Comparison of ENCODE assay signal across 22 cellular contexts in the genomic region with DNA sequence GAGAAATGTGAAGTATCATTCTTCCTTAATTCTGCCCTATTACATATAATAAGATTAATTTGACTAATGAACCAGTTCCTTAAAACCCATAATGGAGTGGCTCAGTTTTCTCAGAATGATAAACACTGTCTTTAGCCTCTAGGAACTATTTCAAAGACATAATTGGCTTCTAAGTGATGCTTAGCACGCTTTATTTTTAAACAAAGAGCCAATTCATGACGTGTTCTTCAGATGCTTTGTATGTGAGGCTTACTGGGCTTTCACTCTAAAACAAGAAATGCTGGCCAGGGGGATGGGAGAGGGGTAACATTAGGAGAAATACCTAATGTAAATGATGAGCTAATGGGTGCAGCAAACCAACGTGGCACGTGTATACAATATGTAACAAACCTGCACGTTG. TPM values are rescaled to one million over a fixed set of nuclear protein-coding genes. Genes with fewer than 3 reads are reported as not detected.
"Had no signal": no experiment of that assay in that cellular context is flagged by ENCODE, and none has a peak within 500 bp of the region (broad histone marks: within the 10 kb centered on the region; RNA-seq: fewer than 3 reads in every experiment).

No MANE protein-coding gene starts in this region.

- H3K4me1 Mint-ChIP-seq: naive B cell; stimulated activated memory B cell treated with anti-CD40 and anti-IgM and Interleukin-4, amounts not matched to agents 10 μg/mL and 1 μg/mL and 100 μg/mL, for 72 hours had no signal

- H3K27me3 ChIP-seq: gastrocnemius medialis had no signal

- H3K4me3 Mint-ChIP-seq: activated CD8-positive, alpha-beta T cell treated with anti-CD3 and anti-CD28 coated beads, Interleukin-2, amount 10 ng/mL, durations not matched to agents 7 days and 5 days; activated naive CD4-positive, alpha-beta T cell treated with anti-CD3 and anti-CD28 coated beads, Interleukin-2, amount 50 U/mL, for 24 hours; activated T-helper 1 cell treated with anti-CD3 and anti-CD28 coated beads, Interleukin-12 subunit alpha, Interleukin-12 subunit beta, Interleukin-2, Interleukin-4 antibody, amounts not matched to agents 30 ng/mL and 10 ng/mL and 1 ng/mL, durations not matched to agents 14 hours and 24 hours and 36 hours; dendritic cell treated with granulocyte-macrophage colony-stimulating factor and Interleukin-4, amounts not matched to agents 40 ng/mL and 50 ng/mL, for 4 days; stimulated activated memory B cell treated with anti-CD40 and anti-IgM and Interleukin-4, amounts not matched to agents 10 μg/mL and 1 μg/mL and 100 μg/mL, for 72 hours had no signal

- H3K4me1 ChIP-seq: gastrocnemius medialis, upper lobe of right lung had no signal

- H3K4me3 ChIP-seq: gastrocnemius medialis, upper lobe of right lung had no signal

- H3K9me3 ChIP-seq: gastrocnemius medialis, upper lobe of right lung had no signal

- H3K27ac Mint-ChIP-seq: activated CD8-positive, alpha-beta T cell treated with anti-CD3 and anti-CD28 coated beads, Interleukin-2, amount 10 ng/mL, durations not matched to agents 7 days and 5 days; activated naive CD4-positive, alpha-beta T cell treated with anti-CD3 and anti-CD28 coated beads, Interleukin-2, amount 50 U/mL, for 24 hours; activated T-helper 1 cell treated with anti-CD3 and anti-CD28 coated beads, Interleukin-12 subunit alpha, Interleukin-12 subunit beta, Interleukin-2, Interleukin-4 antibody, amounts not matched to agents 30 ng/mL and 10 ng/mL and 1 ng/mL, durations not matched to agents 14 hours and 24 hours and 36 hours; dendritic cell treated with granulocyte-macrophage colony-stimulating factor and Interleukin-4, amounts not matched to agents 40 ng/mL and 50 ng/mL, for 4 days; naive B cell; stimulated activated memory B cell treated with anti-CD40 and anti-IgM and Interleukin-4, amounts not matched to agents 10 μg/mL and 1 μg/mL and 100 μg/mL, for 72 hours had no signal

- H3K9me3 Mint-ChIP-seq: activated naive CD4-positive, alpha-beta T cell treated with anti-CD3 and anti-CD28 coated beads, Interleukin-2, amount 50 U/mL, for 24 hours; dendritic cell treated with granulocyte-macrophage colony-stimulating factor and Interleukin-4, amounts not matched to agents 40 ng/mL and 50 ng/mL, for 4 days had no signal

- H3K27me3 Mint-ChIP-seq: activated naive CD4-positive, alpha-beta T cell treated with anti-CD3 and anti-CD28 coated beads, Interleukin-2, amount 50 U/mL, for 24 hours had no signal

- H3K36me3 ChIP-seq: gastrocnemius medialis, upper lobe of right lung had no signal

- H3K27ac ChIP-seq: gastrocnemius medialis, upper lobe of right lung had no signal

- DNase-seq: activated CD4-positive, alpha-beta T cell treated with anti-CD3 and anti-CD28 coated beads for 1 hour; activated CD4-positive, alpha-beta T cell treated with anti-CD3 and anti-CD28 coated beads, Interleukin-2, amount 50 U/mL, for 1 hour; activated CD8-positive, alpha-beta T cell treated with anti-CD3 and anti-CD28 coated beads, Interleukin-2, amount 10 ng/mL, durations not matched to agents 7 days and 5 days; activated gamma-delta T cell; effector CD4-positive, alpha-beta T cell; gastrocnemius medialis; mesenchymal stem cell; naive B cell; occipital lobe; posterior cingulate gyrus; small intestine; stimulated activated CD4-positive, alpha-beta T cell treated with anti-CD3 and anti-CD28 coated beads, Interleukin-2, amount 100 ng/mL, for 24 hours; T-helper 9 cell; upper lobe of right lung had no signal

- ATAC-seq: activated CD8-positive, alpha-beta T cell treated with anti-CD3 and anti-CD28 coated beads, Interleukin-2, amount 10 ng/mL, durations not matched to agents 7 days and 5 days; gastrocnemius medialis; sciatic nerve; upper lobe of right lung had no signal

- H3K36me3 Mint-ChIP-seq: activated naive CD4-positive, alpha-beta T cell treated with anti-CD3 and anti-CD28 coated beads, Interleukin-2, amount 50 U/mL, for 24 hours; brain; stimulated activated memory B cell treated with anti-CD40 and anti-IgM and Interleukin-4, amounts not matched to agents 10 μg/mL and 1 μg/mL and 100 μg/mL, for 72 hours had no signal

RNA-seq across cellular contexts. Expression of gene DRD1, which starts 26.8 kb away (rescaled TPM):
- total RNA-seq: activated CD8-positive, alpha-beta T cell treated with anti-CD3 and anti-CD28 coated beads, Interleukin-2, amount 10 ng/mL, durations not matched to agents 7 days and 5 days; activated T-helper 1 cell treated with anti-CD3 and anti-CD28 coated beads, Interleukin-12 subunit alpha, Interleukin-12 subunit beta, Interleukin-2, Interleukin-4 antibody, amounts not matched to agents 30 ng/mL and 10 ng/mL and 1 ng/mL, durations not matched to agents 14 hours and 24 hours and 36 hours; gastrocnemius medialis; renal cortical epithelial cell; T-helper 1 cell treated with Interleukin-12 subunit alpha and Interleukin-12 subunit beta and Interleukin-4 antibody, amounts not matched to agents 30 ng/mL and 1 ng/mL, for 36 hours had no signal
